14 cellular contexts compared by ENCODE assay signal in the genomic region with DNA sequence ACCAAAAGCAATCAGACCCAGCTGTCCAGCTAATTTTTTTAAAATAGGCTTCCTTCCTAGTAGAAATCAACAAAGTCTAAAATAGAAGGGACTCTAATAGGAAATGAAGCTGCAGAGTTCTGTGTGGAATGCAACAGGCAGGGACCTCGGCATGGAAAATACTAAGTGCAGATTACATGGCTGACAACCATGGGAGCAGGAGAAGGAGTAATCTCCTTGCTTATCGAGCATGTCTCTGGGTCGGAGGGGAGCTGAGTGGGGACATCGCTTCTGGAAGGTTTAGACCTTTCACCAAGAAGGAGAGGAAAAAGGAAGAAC. TPM values are rescaled to one million over a fixed set of nuclear protein-coding genes. Genes with fewer than 3 reads are reported as not detected.
A peak's percentile ranks its signal among the peaks of the same experiment; 100 is the strongest.
DNase-seq lines count a peak whose midpoint lies in the region; ATAC-seq and TF ChIP-seq lines count a peak whose summit lies in the region.
"Had no signal": no experiment of that assay in that cellular context is flagged by ENCODE, and none has a peak within 500 bp of the region (broad histone marks: within the 10 kb centered on the region; RNA-seq: fewer than 3 reads in every experiment).

No MANE protein-coding gene starts in this region.

- WGBS in heart right ventricle, 2 donors: 6 to 14% methylated on average over 4 of the region's 4 CpGs
- 62% methylated on average over 4 of the region's 4 CpGs for WGBS in prostate gland

- no peaks in the 10 kb centered on the region for H3K9me3 Mint-ChIP-seq in activated T-helper 2 cell treated with anti-CD3 and anti-CD28 coated beads, Interferon-gamma antibody, Interleukin-2, Interleukin-4, amounts not matched to agents 10 μg/mL and 5 μg/mL and 100 μg/mL, durations not matched to agents 14 hours and 24 hours and 36 hours
- no peaks in the 10 kb centered on the region for H3K9me3 Mint-ChIP-seq in stimulated activated memory B cell treated with anti-CD40 and anti-IgM and Interleukin-4, amounts not matched to agents 10 μg/mL and 1 μg/mL and 100 μg/mL, for 72 hours

- DNase-seq in Peyer's patch: peak in 1 of 3 donors; percentile 12
- no peak for DNase-seq in activated T-helper 2 cell treated with anti-CD3 and anti-CD28 coated beads, Interferon-gamma antibody, Interleukin-2, Interleukin-4, amounts not matched to agents 10 μg/mL and 5 μg/mL and 100 μg/mL, durations not matched to agents 14 hours and 24 hours and 36 hours (ENCODE audit: low spot score)
- DNase-seq in heart right ventricle: no peak
- no peak for DNase-seq in germinal center (ENCODE audit: low spot score)
- no peak for DNase-seq in ACHN
- no peak for DNase-seq in prostate gland (ENCODE audit: low spot score)
- DNase-seq in globus pallidus (ENCODE audit: low spot score): no peak
- DNase-seq: activated CD4-positive, alpha-beta T cell treated with anti-CD3 and anti-CD28 coated beads, Interleukin-2, amount 50 U/mL, for 1 hour; Caco-2; mesendoderm; NCI-H2081 treated with DMSO at 0.1 percent for 48 hours; pancreas; stimulated activated CD4-positive, alpha-beta T cell treated with anti-CD3 and anti-CD28 coated beads, Interleukin-2, amount 100 ng/mL, for 48 hours had no signal

- H3K27me3 Mint-ChIP-seq in activated T-helper 2 cell treated with anti-CD3 and anti-CD28 coated beads, Interferon-gamma antibody, Interleukin-2, Interleukin-4, amounts not matched to agents 10 μg/mL and 5 μg/mL and 100 μg/mL, durations not matched to agents 14 hours and 24 hours and 36 hours (ENCODE audit: low read depth): no peaks in the 10 kb centered on the region
- no peaks in the 10 kb centered on the region for H3K27me3 Mint-ChIP-seq in stimulated activated memory B cell treated with anti-CD40 and anti-IgM and Interleukin-4, amounts not matched to agents 10 μg/mL and 1 μg/mL and 100 μg/mL, for 72 hours

- H3K27ac Mint-ChIP-seq in activated T-helper 2 cell treated with anti-CD3 and anti-CD28 coated beads, Interferon-gamma antibody, Interleukin-2, Interleukin-4, amounts not matched to agents 10 μg/mL and 5 μg/mL and 100 μg/mL, durations not matched to agents 14 hours and 24 hours and 36 hours: peak overlapping the region; percentile 67
- H3K27ac Mint-ChIP-seq in stimulated activated memory B cell treated with anti-CD40 and anti-IgM and Interleukin-4, amounts not matched to agents 10 μg/mL and 1 μg/mL and 100 μg/mL, for 72 hours: peak overlapping the region; percentile 80

- H3K9me3 ChIP-seq in Peyer's patch (no peaks in the 10 kb centered on the region), heart right ventricle (no peaks in the 10 kb centered on the region), prostate gland (no peaks in the 10 kb centered on the region)
- H3K9me3 ChIP-seq: pancreas had no signal

- H3K4me3 ChIP-seq in Peyer's patch: peak overlapping the region; percentile 11 to 36 (median 18)
- H3K4me3 ChIP-seq in heart right ventricle: peak overlapping the region in 1 of 10 donors; percentile 24
- H3K4me3 ChIP-seq in prostate gland: no peak overlapping the region
- H3K4me3 ChIP-seq: pancreas had no signal

- TF ChIP-seq POLR2A in Peyer's patch (IDR thresholded peaks at IDR 0.05): no peak
- TF ChIP-seq POLR2A in prostate gland (IDR thresholded peaks at IDR 0.05): no peak

- H3K27me3 ChIP-seq in Peyer's patch: no peaks in the 10 kb centered on the region
- H3K27me3 ChIP-seq in heart right ventricle: no peaks in the 10 kb centered on the region
- H3K27me3 ChIP-seq in prostate gland (replicated peaks; ENCODE audit: insufficient read depth): no peaks in the 10 kb centered on the region
- H3K27me3 ChIP-seq: pancreas had no signal

- H3K4me1 ChIP-seq in Peyer's patch: peaks cover 0 to 21% (median 5%) of the 10 kb centered on the region in 4 donors
- H3K4me1 ChIP-seq in heart right ventricle: peaks cover 4 to 53% (median 40%) of the 10 kb centered on the region in 9 donors
- no peaks in the 10 kb centered on the region for H3K4me1 ChIP-seq in prostate gland (replicated peaks)
- H3K4me1 ChIP-seq: pancreas had no signal

- H3K27ac ChIP-seq in Peyer's patch (peak overlapping the region; percentile 27 to 74 (median 66)), heart right ventricle (peak overlapping the region; percentile 27 to 78 (median 72)), prostate gland (peak overlapping the region in 1 of 2 donors; percentile 7)
- H3K27ac ChIP-seq: pancreas had no signal

- no peak for TF ChIP-seq CTCF in Peyer's patch (IDR thresholded peaks at IDR 0.05)
- no peak for TF ChIP-seq CTCF in heart right ventricle (IDR thresholded peaks at IDR 0.05)
- no peak for TF ChIP-seq CTCF in prostate gland (IDR thresholded peaks at IDR 0.05)

- peaks cover 72% of the 10 kb centered on the region for H3K4me1 Mint-ChIP-seq in activated T-helper 2 cell treated with anti-CD3 and anti-CD28 coated beads, Interferon-gamma antibody, Interleukin-2, Interleukin-4, amounts not matched to agents 10 μg/mL and 5 μg/mL and 100 μg/mL, durations not matched to agents 14 hours and 24 hours and 36 hours (ENCODE audit: low read depth)
- H3K4me1 Mint-ChIP-seq in stimulated activated memory B cell treated with anti-CD40 and anti-IgM and Interleukin-4, amounts not matched to agents 10 μg/mL and 1 μg/mL and 100 μg/mL, for 72 hours: peaks cover 53% of the 10 kb centered on the region

- H3K4me3 Mint-ChIP-seq in activated T-helper 2 cell treated with anti-CD3 and anti-CD28 coated beads, Interferon-gamma antibody, Interleukin-2, Interleukin-4, amounts not matched to agents 10 μg/mL and 5 μg/mL and 100 μg/mL, durations not matched to agents 14 hours and 24 hours and 36 hours (ENCODE audit: low read depth): peak overlapping the region; percentile 75
- no peak overlapping the region for H3K4me3 Mint-ChIP-seq in stimulated activated memory B cell treated with anti-CD40 and anti-IgM and Interleukin-4, amounts not matched to agents 10 μg/mL and 1 μg/mL and 100 μg/mL, for 72 hours

- intact Hi-C loops in activated T-helper 2 cell treated with anti-CD3 and anti-CD28 coated beads, Interferon-gamma antibody, Interleukin-2, Interleukin-4, amounts not matched to agents 10 μg/mL and 5 μg/mL and 100 μg/mL, durations not matched to agents 14 hours and 24 hours and 36 hours (cut with micrococcal nuclease): loop anchor here (1.0 to 2.0 kb wide), 2 partner anchors 20 to 24 kb away; no protein-coding TSS in a partner anchor
- intact Hi-C loops in heart right ventricle (cut with DNase I) (loop anchor here in 1 of 10 donors (2.0 kb wide), 1 partner anchor 74 kb away; no protein-coding TSS in a partner anchor), prostate gland (cut with DNase I) (no loop called here)

- peaks cover 8% of the 10 kb centered on the region for H3K36me3 Mint-ChIP-seq in activated T-helper 2 cell treated with anti-CD3 and anti-CD28 coated beads, Interferon-gamma antibody, Interleukin-2, Interleukin-4, amounts not matched to agents 10 μg/mL and 5 μg/mL and 100 μg/mL, durations not matched to agents 14 hours and 24 hours and 36 hours (ENCODE audit: low read depth)
- H3K36me3 Mint-ChIP-seq in stimulated activated memory B cell treated with anti-CD40 and anti-IgM and Interleukin-4, amounts not matched to agents 10 μg/mL and 1 μg/mL and 100 μg/mL, for 72 hours: no peaks in the 10 kb centered on the region

- H3K36me3 ChIP-seq in Peyer's patch: no peaks in the 10 kb centered on the region
- no peaks in the 10 kb centered on the region for H3K36me3 ChIP-seq in heart right ventricle
- no peaks in the 10 kb centered on the region for H3K36me3 ChIP-seq in prostate gland
- H3K36me3 ChIP-seq: pancreas had no signal

- in situ Hi-C loops in ACHN (cut with HindIII; ENCODE audit: low pct_ligation_motif_present, low pct_unique_long_range_greater_than_20kb, low sequenced_read_pairs): no loop called here

- ATAC-seq in heart right ventricle: peak in 6 of 8 donors; percentile 34 to 71 (median 56)
- no peak for ATAC-seq in stimulated activated memory B cell treated with anti-CD40 and anti-IgM and Interleukin-4, amounts not matched to agents 10 μg/mL and 1 μg/mL and 100 μg/mL, for 72 hours
- ATAC-seq: pancreas had no signal

RNA-seq across cellular contexts. Expression of a gene that starts 16.9 kb away (rescaled TPM):
- total RNA-seq in Peyer's patch (10 to 100 TPM in 1 of 4 donors, 1 to 10 TPM in 3; 1.7 to 11.6 (median 2.3) TPM), heart right ventricle (under 1 TPM in 9 of 10 donors, not detected in 1; 0.02 to 0.72 (median 0.17) TPM), prostate gland (1 to 10 TPM in 1 of 2 donors, under 1 TPM in 1; 0.46 to 1.1 TPM)
- 3.0 and 3.3 TPM in 2 replicates for total RNA-seq in activated T-helper 2 cell treated with anti-CD3 and anti-CD28 coated beads, Interferon-gamma antibody, Interleukin-2, Interleukin-4, amounts not matched to agents 10 μg/mL and 5 μg/mL and 100 μg/mL, durations not matched to agents 14 hours and 24 hours and 36 hours
- under 1 TPM; 0.01 to 0.07 TPM for polyA plus RNA-seq in heart right ventricle
- total RNA-seq: Caco-2 had no signal

Comparison
In these comparisons a context has a peak if more than half of its experiments do, and no peak if none do; other contexts are left out.
1. H3K4me3 ChIP-seq: peak in Peyer's patch (4 of 4); none in prostate gland (0 of 2).